ENCODE assay signal across 1 cellular context in the genomic region with DNA sequence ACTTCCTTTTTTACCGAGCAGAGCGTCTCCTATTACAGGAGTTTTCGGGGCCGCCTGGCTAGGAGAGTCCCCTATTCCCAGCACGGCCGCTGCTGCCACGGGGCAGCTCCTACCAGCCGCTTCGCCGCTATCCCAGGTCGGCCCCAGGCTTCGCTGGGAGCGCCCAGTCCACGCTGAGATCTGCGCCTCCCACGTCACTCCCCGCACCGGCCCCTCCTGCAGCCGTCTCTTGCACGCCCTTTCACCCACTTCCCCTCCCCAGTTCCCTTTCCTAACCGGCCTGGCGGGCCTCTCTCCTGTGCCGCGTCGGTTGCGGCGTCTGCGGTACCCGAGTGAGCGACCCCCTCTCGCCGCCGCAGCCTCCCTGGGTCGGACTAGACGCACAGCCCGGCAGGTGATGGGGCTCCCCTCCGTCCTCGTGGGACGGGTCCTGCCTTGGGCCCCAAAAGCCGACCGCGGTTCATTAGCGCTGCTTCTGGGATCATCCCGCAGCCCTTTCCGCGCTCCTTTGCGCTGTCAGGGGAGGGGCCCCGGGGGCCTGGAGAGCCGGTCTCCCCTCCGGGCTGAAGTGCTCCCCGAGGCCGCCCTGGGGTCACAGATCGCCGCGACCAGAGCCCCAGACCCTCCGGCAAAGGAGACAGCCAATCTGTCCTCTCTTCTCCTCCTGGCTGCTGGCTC.
TF ChIP-seq lines count a peak whose summit lies in the region.

No MANE protein-coding gene starts in this region.

TF ChIP-seq in HepG2, 621 proteins besides CTCF, POLR2A, EP300 and RAD21 (continued from another document and continues in another):
- TF ChIP-seq ZNF142 (CRISPR knock-in tag; IDR thresholded peaks at IDR 0.05) = peak; percentile 61; the same call in 1 of the 2 replicates
- no peak for TF ChIP-seq PCBP2 (optimal IDR thresholded peaks at IDR 0.05; ENCODE audit: low read depth, low read length, poor library complexity, severe bottlenecking)
- TF ChIP-seq, protein P1, sequence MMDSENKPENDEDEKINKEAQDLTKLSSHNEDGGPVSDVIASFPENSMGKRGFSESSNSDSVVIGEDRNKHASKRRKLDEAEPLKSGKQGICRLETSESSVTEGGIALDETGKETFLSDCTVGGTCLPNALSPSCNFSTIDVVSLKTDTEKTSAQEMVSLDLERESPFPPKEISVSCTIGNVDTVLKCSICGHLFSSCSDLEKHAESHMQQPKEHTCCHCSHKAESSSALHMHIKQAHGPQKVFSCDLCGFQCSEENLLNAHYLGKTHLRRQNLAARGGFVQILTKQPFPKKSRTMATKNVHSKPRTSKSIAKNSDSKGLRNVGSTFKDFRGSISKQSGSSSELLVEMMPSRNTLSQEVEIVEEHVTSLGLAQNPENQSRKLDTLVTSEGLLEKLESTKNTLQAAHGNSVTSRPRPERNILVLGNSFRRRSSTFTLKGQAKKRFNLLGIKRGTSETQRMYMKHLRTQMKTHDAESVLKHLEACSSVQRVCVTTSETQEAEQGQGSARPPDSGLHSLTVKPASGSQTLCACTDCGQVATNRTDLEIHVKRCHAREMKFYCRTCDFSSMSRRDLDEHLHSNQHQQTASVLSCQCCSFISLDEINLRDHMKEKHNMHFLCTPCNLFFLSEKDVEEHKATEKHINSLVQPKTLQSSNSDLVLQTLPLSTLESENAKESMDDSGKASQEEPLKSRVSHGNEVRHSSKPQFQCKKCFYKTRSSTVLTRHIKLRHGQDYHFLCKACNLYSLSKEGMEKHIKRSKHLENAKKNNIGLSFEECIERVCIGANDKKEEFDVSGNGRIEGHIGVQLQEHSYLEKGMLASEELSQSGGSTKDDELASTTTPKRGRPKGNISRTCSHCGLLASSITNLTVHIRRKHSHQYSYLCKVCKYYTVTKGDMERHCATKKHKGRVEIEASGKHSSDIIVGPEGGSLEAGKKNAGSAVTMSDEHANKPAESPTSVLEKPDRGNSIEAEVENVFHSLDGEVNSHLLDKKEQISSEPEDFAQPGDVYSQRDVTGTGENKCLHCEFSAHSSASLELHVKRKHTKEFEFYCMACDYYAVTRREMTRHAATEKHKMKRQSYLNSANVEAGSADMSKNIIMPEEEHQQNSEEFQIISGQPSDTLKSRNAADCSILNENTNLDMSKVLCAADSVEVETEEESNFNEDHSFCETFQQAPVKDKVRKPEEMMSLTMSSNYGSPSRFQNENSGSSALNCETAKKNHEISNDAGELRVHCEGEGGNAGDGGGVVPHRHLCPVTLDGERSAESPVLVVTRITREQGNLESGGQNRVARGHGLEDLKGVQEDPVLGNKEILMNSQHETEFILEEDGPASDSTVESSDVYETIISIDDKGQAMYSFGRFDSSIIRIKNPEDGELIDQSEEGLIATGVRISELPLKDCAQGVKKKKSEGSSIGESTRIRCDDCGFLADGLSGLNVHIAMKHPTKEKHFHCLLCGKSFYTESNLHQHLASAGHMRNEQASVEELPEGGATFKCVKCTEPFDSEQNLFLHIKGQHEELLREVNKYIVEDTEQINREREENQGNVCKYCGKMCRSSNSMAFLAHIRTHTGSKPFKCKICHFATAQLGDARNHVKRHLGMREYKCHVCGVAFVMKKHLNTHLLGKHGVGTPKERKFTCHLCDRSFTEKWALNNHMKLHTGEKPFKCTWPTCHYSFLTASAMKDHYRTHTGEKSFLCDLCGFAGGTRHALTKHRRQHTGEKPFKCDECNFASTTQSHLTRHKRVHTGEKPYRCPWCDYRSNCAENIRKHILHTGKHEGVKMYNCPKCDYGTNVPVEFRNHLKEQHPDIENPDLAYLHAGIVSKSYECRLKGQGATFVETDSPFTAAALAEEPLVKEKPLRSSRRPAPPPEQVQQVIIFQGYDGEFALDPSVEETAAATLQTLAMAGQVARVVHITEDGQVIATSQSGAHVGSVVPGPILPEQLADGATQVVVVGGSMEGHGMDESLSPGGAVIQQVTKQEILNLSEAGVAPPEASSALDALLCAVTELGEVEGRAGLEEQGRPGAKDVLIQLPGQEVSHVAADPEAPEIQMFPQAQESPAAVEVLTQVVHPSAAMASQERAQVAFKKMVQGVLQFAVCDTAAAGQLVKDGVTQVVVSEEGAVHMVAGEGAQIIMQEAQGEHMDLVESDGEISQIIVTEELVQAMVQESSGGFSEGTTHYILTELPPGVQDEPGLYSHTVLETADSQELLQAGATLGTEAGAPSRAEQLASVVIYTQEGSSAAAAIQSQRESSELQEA (CRISPR knock-in tag; IDR thresholded peaks at IDR 0.05; ENCODE audit: not compliant biosample characterization) = peak; percentile 22
- TF ChIP-seq, protein P2, sequence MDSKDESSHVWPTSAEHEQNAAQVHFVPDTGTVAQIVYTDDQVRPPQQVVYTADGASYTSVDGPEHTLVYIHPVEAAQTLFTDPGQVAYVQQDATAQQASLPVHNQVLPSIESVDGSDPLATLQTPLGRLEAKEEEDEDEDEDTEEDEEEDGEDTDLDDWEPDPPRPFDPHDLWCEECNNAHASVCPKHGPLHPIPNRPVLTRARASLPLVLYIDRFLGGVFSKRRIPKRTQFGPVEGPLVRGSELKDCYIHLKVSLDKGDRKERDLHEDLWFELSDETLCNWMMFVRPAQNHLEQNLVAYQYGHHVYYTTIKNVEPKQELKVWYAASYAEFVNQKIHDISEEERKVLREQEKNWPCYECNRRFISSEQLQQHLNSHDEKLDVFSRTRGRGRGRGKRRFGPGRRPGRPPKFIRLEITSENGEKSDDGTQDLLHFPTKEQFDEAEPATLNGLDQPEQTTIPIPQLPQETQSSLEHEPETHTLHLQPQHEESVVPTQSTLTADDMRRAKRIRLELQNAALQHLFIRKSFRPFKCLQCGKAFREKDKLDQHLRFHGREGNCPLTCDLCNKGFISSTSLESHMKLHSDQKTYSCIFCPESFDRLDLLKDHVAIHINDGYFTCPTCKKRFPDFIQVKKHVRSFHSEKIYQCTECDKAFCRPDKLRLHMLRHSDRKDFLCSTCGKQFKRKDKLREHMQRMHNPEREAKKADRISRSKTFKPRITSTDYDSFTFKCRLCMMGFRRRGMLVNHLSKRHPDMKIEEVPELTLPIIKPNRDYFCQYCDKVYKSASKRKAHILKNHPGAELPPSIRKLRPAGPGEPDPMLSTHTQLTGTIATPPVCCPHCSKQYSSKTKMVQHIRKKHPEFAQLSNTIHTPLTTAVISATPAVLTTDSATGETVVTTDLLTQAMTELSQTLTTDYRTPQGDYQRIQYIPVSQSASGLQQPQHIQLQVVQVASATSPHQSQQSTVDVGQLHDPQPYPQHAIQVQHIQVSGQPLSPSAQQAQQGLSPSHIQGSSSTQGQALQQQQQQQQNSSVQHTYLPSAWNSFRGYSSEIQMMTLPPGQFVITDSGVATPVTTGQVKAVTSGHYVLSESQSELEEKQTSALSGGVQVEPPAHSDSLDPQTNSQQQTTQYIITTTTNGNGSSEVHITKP (CRISPR knock-in tag; IDR thresholded peaks at IDR 0.05; ENCODE audit: low read depth) = no peak
- peak; percentile 53; the same call in 1 of the 2 replicates for TF ChIP-seq MAZ (IDR thresholded peaks at IDR 0.05; ENCODE audit: borderline replicate concordance, low read depth, low read length)
- TF ChIP-seq MAZ (CRISPR knock-in tag; IDR thresholded peaks at IDR 0.05; ENCODE audit: low read depth) = peak; percentile 9; the same call in 1 of the 2 replicates
- TF ChIP-seq MED1 (CRISPR knock-in tag; IDR thresholded peaks at IDR 0.05) = peak; percentile 22; the same call in 1 of the 2 replicates
- 0 out of 2 replicates have a peak, but pooled peaks have one; percentile 8 for TF ChIP-seq NR0B2 (CRISPR knock-in tag; IDR thresholded peaks at IDR 0.05)
- no peak for TF ChIP-seq MXD4 (CRISPR knock-in tag; IDR thresholded peaks at IDR 0.05)
- TF ChIP-seq ZBTB7A (CRISPR knock-in tag; IDR thresholded peaks at IDR 0.05) = no peak
- no peak for TF ChIP-seq ZNF337 (CRISPR knock-in tag; IDR thresholded peaks at IDR 0.05; ENCODE audit: borderline replicate concordance, low read depth)
- TF ChIP-seq ZNF816 (CRISPR knock-in tag; IDR thresholded peaks at IDR 0.05; ENCODE audit: borderline replicate concordance) = no peak
- TF ChIP-seq ZNF383 (CRISPR knock-in tag; IDR thresholded peaks at IDR 0.05; ENCODE audit: borderline replicate concordance) = no peak; the same call in 1 of the 2 replicates
- TF ChIP-seq, protein P3, sequence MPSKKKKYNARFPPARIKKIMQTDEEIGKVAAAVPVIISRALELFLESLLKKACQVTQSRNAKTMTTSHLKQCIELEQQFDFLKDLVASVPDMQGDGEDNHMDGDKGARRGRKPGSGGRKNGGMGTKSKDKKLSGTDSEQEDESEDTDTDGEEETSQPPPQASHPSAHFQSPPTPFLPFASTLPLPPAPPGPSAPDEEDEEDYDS (CRISPR knock-in tag; IDR thresholded peaks at IDR 0.05) = no peak
- TF ChIP-seq KIAA2018 (CRISPR knock-in tag; IDR thresholded peaks at IDR 0.05; ENCODE audit: borderline replicate concordance) = no peak
- no peak for TF ChIP-seq BORCS8-MEF2B (CRISPR knock-in tag; IDR thresholded peaks at IDR 0.05)
- TF ChIP-seq MEIS2 (CRISPR knock-in tag; IDR thresholded peaks at IDR 0.05) = no peak
